In genomic region chr11:19882356-19882755, GRCh38 we compare ENCODE assay signal across 9 cellular contexts.
"Had no signal": no experiment of that assay in that cellular context is flagged by ENCODE, and none has a peak within 500 bp of the region (broad histone marks: within the 10 kb centered on the region; RNA-seq: fewer than 3 reads in every experiment).

No MANE protein-coding gene starts in this region.

- H3K4me1 ChIP-seq: HAP-1 had no signal

- H3K9me3 ChIP-seq: HAP-1 had no signal

- H3K4me3 ChIP-seq: GM23248, HAP-1, K562 had no signal

- FAIRE-seq: K562 had no signal

- H3K9ac ChIP-seq: GM23248 had no signal

- ATAC-seq: HCT116, K562 had no signal

- H3K27ac ChIP-seq: GM23248, HL-60 had no signal

- H3K36me3 ChIP-seq: HAP-1 had no signal

- H2AFZ ChIP-seq: GM23248 had no signal

- DNase-seq: GM23248, GOT3, H7, HFFc6, IMR-90 had no signal
